20 cellular contexts compared by ENCODE assay signal in the genomic region with DNA sequence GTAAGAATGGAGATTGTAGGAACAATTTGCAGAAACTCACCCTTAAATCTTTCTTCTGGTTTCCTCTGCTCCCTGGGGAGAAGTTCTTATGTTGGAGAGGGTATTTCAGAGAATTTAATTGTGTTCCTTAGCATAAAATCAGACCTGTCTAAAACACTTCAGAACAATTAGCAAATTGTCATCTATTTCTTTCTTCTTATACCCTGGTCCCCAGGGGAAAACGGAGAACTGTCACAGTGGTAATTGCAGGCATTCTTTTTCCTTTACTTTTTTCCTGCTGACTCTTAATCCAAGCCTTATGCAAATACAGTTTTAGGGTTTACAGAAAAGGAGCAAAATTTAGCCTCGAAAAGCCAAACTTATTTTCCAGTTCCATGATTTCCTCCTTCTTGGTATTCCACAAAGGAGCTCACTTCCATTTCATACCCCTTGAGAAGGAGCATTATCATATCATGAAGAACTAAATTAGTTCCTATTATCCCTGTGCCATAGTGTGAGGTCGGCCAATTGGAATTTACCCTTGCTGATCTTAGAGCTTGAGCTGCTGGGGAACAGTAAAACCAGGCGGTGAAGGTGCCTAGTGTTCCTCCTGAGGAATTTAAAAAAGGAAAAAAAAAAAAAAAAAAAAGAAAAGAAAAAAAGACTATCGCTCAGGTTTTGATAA.
"Had no signal": no experiment of that assay in that cellular context is flagged by ENCODE, and none has a peak within 500 bp of the region (broad histone marks: within the 10 kb centered on the region; RNA-seq: fewer than 3 reads in every experiment).

No MANE protein-coding gene starts in this region.

- H3K4me1 Mint-ChIP-seq: activated naive CD4-positive, alpha-beta T cell treated with anti-CD3 and anti-CD28 coated beads, Interleukin-2, amount 10 ng/mL, durations not matched to agents 7 days and 5 days; activated T-helper 17 cell treated with anti-CD3 and anti-CD28 coated beads, Interleukin-2, amount 50 U/mL, for 72 hours; naive B cell; stimulated activated naive B cell treated with anti-CD40 and anti-IgM and Interleukin-4, amounts not matched to agents 10 μg/mL and 1 μg/mL and 100 μg/mL, for 72 hours had no signal

- H3K9me3 ChIP-seq: body of pancreas, gastrocnemius medialis, psoas muscle, right lobe of liver, spleen, tibial nerve, vagina had no signal

- H3K27ac Mint-ChIP-seq: activated naive CD4-positive, alpha-beta T cell treated with anti-CD3 and anti-CD28 coated beads, Interleukin-2, amount 10 ng/mL, durations not matched to agents 7 days and 5 days; activated T-helper 17 cell treated with anti-CD3 and anti-CD28 coated beads, Interleukin-2, amount 50 U/mL, for 72 hours; naive B cell; stimulated activated naive B cell treated with anti-CD40 and anti-IgM and Interleukin-4, amounts not matched to agents 10 μg/mL and 1 μg/mL and 100 μg/mL, for 72 hours had no signal

- DNase-seq: activated CD4-positive, alpha-beta T cell treated with anti-CD3 and anti-CD28 coated beads for 4 hours; activated naive CD4-positive, alpha-beta T cell treated with anti-CD3 and anti-CD28 coated beads, Interleukin-2, amount 10 ng/mL, durations not matched to agents 7 days and 5 days; body of pancreas; central memory CD4-positive, alpha-beta T cell; cortex of kidney; effector CD8-positive, alpha-beta T cell; gastrocnemius medialis; kidney glomerular epithelial cell; naive B cell; nucleus accumbens; psoas muscle; right lobe of liver; spleen; stimulated activated CD4-positive, alpha-beta T cell treated with anti-CD3 and anti-CD28 coated beads, Interleukin-1b, Interleukin-23, amount 100 ng/mL, for 48 hours; stimulated activated naive B cell treated with anti-CD40 and anti-IgM and Interleukin-4, amounts not matched to agents 10 μg/mL and 1 μg/mL and 100 μg/mL, for 72 hours; T-helper 9 cell had no signal

- H3K27me3 Mint-ChIP-seq: activated naive CD4-positive, alpha-beta T cell treated with anti-CD3 and anti-CD28 coated beads, Interleukin-2, amount 10 ng/mL, durations not matched to agents 7 days and 5 days; stimulated activated naive B cell treated with anti-CD40 and anti-IgM and Interleukin-4, amounts not matched to agents 10 μg/mL and 1 μg/mL and 100 μg/mL, for 72 hours had no signal

- H3K9me3 Mint-ChIP-seq: activated naive CD4-positive, alpha-beta T cell treated with anti-CD3 and anti-CD28 coated beads, Interleukin-2, amount 10 ng/mL, durations not matched to agents 7 days and 5 days; activated T-helper 17 cell treated with anti-CD3 and anti-CD28 coated beads, Interleukin-2, amount 50 U/mL, for 72 hours; naive B cell; stimulated activated naive B cell treated with anti-CD40 and anti-IgM and Interleukin-4, amounts not matched to agents 10 μg/mL and 1 μg/mL and 100 μg/mL, for 72 hours had no signal

- H3K36me3 Mint-ChIP-seq: activated naive CD4-positive, alpha-beta T cell treated with anti-CD3 and anti-CD28 coated beads, Interleukin-2, amount 10 ng/mL, durations not matched to agents 7 days and 5 days; naive B cell; stimulated activated naive B cell treated with anti-CD40 and anti-IgM and Interleukin-4, amounts not matched to agents 10 μg/mL and 1 μg/mL and 100 μg/mL, for 72 hours had no signal

- H3K4me3 Mint-ChIP-seq: activated naive CD4-positive, alpha-beta T cell treated with anti-CD3 and anti-CD28 coated beads, Interleukin-2, amount 10 ng/mL, durations not matched to agents 7 days and 5 days; activated T-helper 17 cell treated with anti-CD3 and anti-CD28 coated beads, Interleukin-2, amount 50 U/mL, for 72 hours; naive B cell; stimulated activated naive B cell treated with anti-CD40 and anti-IgM and Interleukin-4, amounts not matched to agents 10 μg/mL and 1 μg/mL and 100 μg/mL, for 72 hours had no signal

- H3K27me3 ChIP-seq: body of pancreas, gastrocnemius medialis, right lobe of liver, spleen, vagina had no signal

- H3K36me3 ChIP-seq: gastrocnemius medialis, right lobe of liver, spleen, tibial nerve, vagina had no signal

- H3K4me1 ChIP-seq: body of pancreas, gastrocnemius medialis, psoas muscle, right lobe of liver, spleen, tibial nerve, vagina had no signal

- H3K4me3 ChIP-seq: body of pancreas, gastrocnemius medialis, psoas muscle, right lobe of liver, spleen, tibial nerve, vagina had no signal

- H3K27ac ChIP-seq: body of pancreas, gastrocnemius medialis, psoas muscle, right lobe of liver, spleen, tibial nerve, vagina, VCaP had no signal
